Comparison of ENCODE assay signal across 8 cellular contexts in genomic region chr17:82065638-82066303, GRCh38. TPM values are rescaled to one million over a fixed set of nuclear protein-coding genes. Genes with fewer than 3 reads are reported as not detected.
DNase-seq lines count a peak whose midpoint lies in the region; ATAC-seq and TF ChIP-seq lines count a peak whose summit lies in the region.

TSS of gene DUS1L (minus strand) at chr17:82065804. CDS start at chr17:82065059, 745 bp downstream.

- H3K27me3 Mint-ChIP-seq in progenitor cell of endocrine pancreas (peaks cover 4% of the 10 kb centered on the region), type B pancreatic cell (no peaks in the 10 kb centered on the region)

- H3K9me3 Mint-ChIP-seq in progenitor cell of endocrine pancreas (ENCODE audit: low read depth): no peaks in the 10 kb centered on the region
- no peaks in the 10 kb centered on the region for H3K9me3 Mint-ChIP-seq in type B pancreatic cell

- H3K4me3 Mint-ChIP-seq in progenitor cell of endocrine pancreas (ENCODE audit: low read depth) (peak within 1 kb of the TSS; percentile 76), type B pancreatic cell (peak within 1 kb of the TSS; percentile 88)

- H3K4me1 Mint-ChIP-seq in progenitor cell of endocrine pancreas (ENCODE audit: low read depth) (peaks cover 1% of the 10 kb centered on the region), type B pancreatic cell (ENCODE audit: unreplicated experiment) (no peaks in the 10 kb centered on the region)

- H3K36me3 Mint-ChIP-seq in progenitor cell of endocrine pancreas (ENCODE audit: insufficient read depth) (no peaks in the 10 kb centered on the region), type B pancreatic cell (no peaks in the 10 kb centered on the region)

- H3K27ac Mint-ChIP-seq in progenitor cell of endocrine pancreas: peak within 1 kb of the TSS; percentile 92
- peak within 1 kb of the TSS; percentile 70 for H3K27ac Mint-ChIP-seq in type B pancreatic cell

- no peak for TF ChIP-seq CTCF in progenitor cell of endocrine pancreas (IDR thresholded peaks at IDR 0.05; ENCODE audit: unreplicated experiment)
- no peak for TF ChIP-seq CTCF in type B pancreatic cell (conservative IDR thresholded peaks at IDR 0.05)

- ATAC-seq in HG03280 (IDR thresholded peaks at IDR 0.05; ENCODE audit: unreplicated experiment): peak; percentile 81

- intact Hi-C loops in cardiac septum (cut with DNase I): no loop called here

- DNase-seq in SIG-M5 treated with dmso at 0.1 percent for 504 hours (lab: John Stamatoyannopoulos, UW; ENCODE audit: unreplicated experiment) (peak; percentile 30), SIG-M5 (lab: John Stamatoyannopoulos, UW) (no peak), SKM-1 (lab: John Stamatoyannopoulos, UW; ENCODE audit: unreplicated experiment) (peak; percentile 12), cardiac septum (ENCODE audit: low spot score) (peak; percentile 83), progenitor cell of endocrine pancreas (ENCODE audit: low spot score, unreplicated experiment) (peak; percentile 40), type B pancreatic cell (ENCODE audit: extremely low spot score, unreplicated experiment) (no peak)
- peak; percentile 27 for DNase-seq in activated naive CD8-positive, alpha-beta T cell treated with anti-CD3 and anti-CD28 coated beads, Interleukin-2, amount 50 U/mL, for 16 hours (ENCODE audit: low read depth, low spot score)

RNA-seq across cellular contexts. Expression of gene DUS1L, which starts in this region (rescaled TPM):
- 47.6 TPM for total RNA-seq in cardiac septum
- total RNA-seq in progenitor cell of endocrine pancreas: 85.2 and 93.8 TPM in 2 replicates
- 97.0 and 97.1 TPM in 2 replicates for total RNA-seq in type B pancreatic cell (ENCODE audit: low replicate concordance)

Comparison
In these comparisons a context has a peak if more than half of its experiments do, and no peak if none do; other contexts are left out.
1. DNase-seq: peak in SIG-M5 treated with dmso at 0.1 percent for 504 hours (single experiment), SKM-1 (single experiment), activated naive CD8-positive, alpha-beta T cell treated with anti-CD3 and anti-CD28 coated beads, Interleukin-2, amount 50 U/mL, for 16 hours (single experiment), cardiac septum (single experiment) and progenitor cell of endocrine pancreas (single experiment); none in SIG-M5 (single experiment) and type B pancreatic cell (single experiment).